ENCODE assay signal across 13 cellular contexts in genomic region chr7:142689439-142690168, GRCh38. TPM values are rescaled to one million over a fixed set of nuclear protein-coding genes. Genes with fewer than 3 reads are reported as not detected.
DNase-seq lines count a peak whose midpoint lies in the region; ATAC-seq and TF ChIP-seq lines count a peak whose summit lies in the region.
"Had no signal": no experiment of that assay in that cellular context is flagged by ENCODE, and none has a peak within 500 bp of the region (broad histone marks: within the 10 kb centered on the region; RNA-seq: fewer than 3 reads in every experiment).

No MANE protein-coding gene starts in this region.

- peak; percentile 9 for TF ChIP-seq CTCF in GM12873 (IDR thresholded peaks at IDR 0.05; ENCODE audit: insufficient read depth, low read depth, low read length, missing control alignments)
- TF ChIP-seq CTCF in WTC11 (IDR thresholded peaks at IDR 0.05), result no peak

- peak overlapping the region; percentile 78 for H3K27ac Mint-ChIP-seq in central memory CD8-positive, alpha-beta T cell (ENCODE audit: low read depth)
- H3K27ac Mint-ChIP-seq in WTC11, result no peak overlapping the region

- no peak overlapping the region for H3K4me3 Mint-ChIP-seq in central memory CD8-positive, alpha-beta T cell
- no peak overlapping the region for H3K4me3 Mint-ChIP-seq in WTC11
- H3K4me3 Mint-ChIP-seq: activated CD8-positive, alpha-beta memory T cell treated with anti-CD3 and anti-CD28 coated beads, Interleukin-2, amount 10 ng/mL, durations not matched to agents 7 days and 5 days; IgD-negative memory B cell had no signal

- POLR2A ChIA-PET in WTC11 (lab: Charles Lee), result no interaction called here

- H3K4me1 Mint-ChIP-seq in central memory CD8-positive, alpha-beta T cell, result peaks cover 27% of the 10 kb centered on the region
- H3K4me1 Mint-ChIP-seq in WTC11, result peaks cover 11% of the 10 kb centered on the region

- H3K27me3 Mint-ChIP-seq in central memory CD8-positive, alpha-beta T cell, result no peaks in the 10 kb centered on the region
- H3K27me3 Mint-ChIP-seq in WTC11 (ENCODE audit: low read depth), result no peaks in the 10 kb centered on the region
- H3K27me3 Mint-ChIP-seq: activated CD8-positive, alpha-beta memory T cell treated with anti-CD3 and anti-CD28 coated beads, Interleukin-2, amount 10 ng/mL, durations not matched to agents 7 days and 5 days had no signal

- H3K36me3 Mint-ChIP-seq in central memory CD8-positive, alpha-beta T cell (ENCODE audit: insufficient read depth), result peaks cover 4% of the 10 kb centered on the region
- peaks cover 8% of the 10 kb centered on the region; the same call in 1 of the 2 replicates for H3K36me3 Mint-ChIP-seq in WTC11
- H3K36me3 Mint-ChIP-seq: activated CD8-positive, alpha-beta memory T cell treated with anti-CD3 and anti-CD28 coated beads, Interleukin-2, amount 10 ng/mL, durations not matched to agents 7 days and 5 days had no signal

- CTCF ChIA-PET in WTC11 (lab: Charles Lee), result interaction anchor here (2.5 kb wide), 1 partner anchor 94 kb away, joined by 20 read pairs; no protein-coding TSS in a partner anchor

- no peaks in the 10 kb centered on the region for H3K9me3 Mint-ChIP-seq in central memory CD8-positive, alpha-beta T cell
- peaks cover 9% of the 10 kb centered on the region for H3K9me3 Mint-ChIP-seq in WTC11
- H3K9me3 Mint-ChIP-seq: IgD-negative memory B cell had no signal

- no peak for ATAC-seq in central memory CD8-positive, alpha-beta T cell (replicated peaks; ENCODE audit: extremely low read depth, poor library complexity, severe bottlenecking)
- ATAC-seq in WTC11, result no peak

- peak; percentile 15 for DNase-seq in COLO668 (lab: John Stamatoyannopoulos, UW; ENCODE audit: unreplicated experiment)
- DNase-seq in NCI-H82 treated with DMSO at 0.1 percent for 48 hours (lab: John Stamatoyannopoulos, UW; ENCODE audit: unreplicated experiment), result peak; percentile 68
- DNase-seq in central memory CD8-positive, alpha-beta T cell (ENCODE audit: low spot score in 2 of 2), result no peak
- no peak for DNase-seq in AG08395 (ENCODE audit: low spot score)
- DNase-seq in NCI-H446 treated with DMSO at 0.1 percent for 48 hours (lab: John Stamatoyannopoulos, UW), result no peak
- no peak for DNase-seq in stimulated activated naive CD4-positive, alpha-beta T cell treated with Interleukin-2 at 50 U/mL for 16 hours (lab: John Stamatoyannopoulos, UW)
- DNase-seq in WTC11 (ENCODE audit: low spot score), result no peak
- DNase-seq: activated CD8-positive, alpha-beta memory T cell treated with anti-CD3 and anti-CD28 coated beads, Interleukin-2, amount 10 ng/mL, durations not matched to agents 7 days and 5 days; retina had no signal

TF ChIP-seq in WTC11, 78 proteins besides CTCF, POLR2A, EP300 and RAD21:
- TF ChIP-seq ZNF423 (CRISPR knock-in tag; IDR thresholded peaks at IDR 0.05) (no peak), E2F1 (CRISPR knock-in tag; IDR thresholded peaks at IDR 0.05) (no peak), ATF3 (CRISPR knock-in tag; conservative IDR thresholded peaks at IDR 0.05) (no peak), PRDM15 (CRISPR knock-in tag; IDR thresholded peaks at IDR 0.05) (no peak), GTF2I (CRISPR knock-in tag; conservative IDR thresholded peaks at IDR 0.05) (no peak), ATF2 (CRISPR knock-in tag; IDR thresholded peaks at IDR 0.05; ENCODE audit: borderline replicate concordance, low read depth) (no peak), NFYB (CRISPR knock-in tag; conservative IDR thresholded peaks at IDR 0.05; ENCODE audit: low read depth) (no peak), GABPB1 (CRISPR knock-in tag; IDR thresholded peaks at IDR 0.05) (no peak), TEAD4 (CRISPR knock-in tag; IDR thresholded peaks at IDR 0.05) (no peak)

RNA-seq across cellular contexts. Expression of gene PRSS1, which starts 59.7 kb away (rescaled TPM):
- 9.9 to 14.8 TPM (median 11.1 TPM) in 3 replicates for total RNA-seq in WTC11 (2021)
- total RNA-seq: activated CD8-positive, alpha-beta memory T cell treated with anti-CD3 and anti-CD28 coated beads, Interleukin-2, amount 10 ng/mL, durations not matched to agents 7 days and 5 days; NCI-H460; subcutaneous adipose tissue had no signal

Comparison
In these comparisons a context has a peak if more than half of its experiments do, and no peak if none do; other contexts are left out.
1. DNase-seq: peak in COLO668 (single experiment) and NCI-H82 treated with DMSO at 0.1 percent for 48 hours (single experiment); none in central memory CD8-positive, alpha-beta T cell (0 of 2), AG08395 (single experiment), NCI-H446 treated with DMSO at 0.1 percent for 48 hours (single experiment), stimulated activated naive CD4-positive, alpha-beta T cell treated with Interleukin-2 at 50 U/mL for 16 hours (single experiment) and WTC11 (single experiment).